Comparison of ENCODE assay signal across 18 cellular contexts in the genomic region with DNA sequence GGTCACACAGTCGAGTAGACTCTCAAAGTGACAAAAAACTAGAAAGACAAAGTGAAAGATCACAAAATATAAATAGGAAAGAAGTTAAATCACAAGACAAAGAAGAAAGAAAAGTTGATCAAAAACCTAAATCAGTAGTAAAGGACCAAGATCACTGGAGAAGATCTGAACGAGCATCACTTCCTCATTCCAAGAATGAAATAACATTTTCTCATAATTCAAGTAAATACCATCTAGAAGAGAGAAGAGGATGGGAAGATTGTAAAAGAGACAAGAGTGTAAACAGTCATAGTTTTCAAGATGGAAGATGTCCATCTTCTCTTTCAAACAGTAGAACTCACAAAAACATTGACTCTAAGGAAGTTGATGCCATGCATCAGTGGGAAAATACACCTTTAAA. TPM values are rescaled to one million over a fixed set of nuclear protein-coding genes. Genes with fewer than 3 reads are reported as not detected.
DNase-seq lines count a peak whose midpoint lies in the region; ATAC-seq lines count a peak whose summit lies in the region.
"Had no signal": no experiment of that assay in that cellular context is flagged by ENCODE, and none has a peak within 500 bp of the region (broad histone marks: within the 10 kb centered on the region; RNA-seq: fewer than 3 reads in every experiment).

No MANE protein-coding gene starts in this region.

- no peak overlapping the region for H3K4me3 Mint-ChIP-seq in CD4-positive, CD25-positive, alpha-beta regulatory T cell
- H3K4me3 Mint-ChIP-seq in T-helper 1 cell treated with Interleukin-12 subunit alpha and Interleukin-12 subunit beta and Interleukin-4 antibody, amounts not matched to agents 30 μg/mL and 1 μg/mL, for 36 hours, result no peak overlapping the region
- H3K4me3 Mint-ChIP-seq: natural killer cell had no signal

- peak overlapping the region in 2 of 3 donors; percentile 2 to 46 for H3K27ac Mint-ChIP-seq in CD4-positive, CD25-positive, alpha-beta regulatory T cell
- H3K27ac Mint-ChIP-seq in T-helper 1 cell treated with Interleukin-12 subunit alpha and Interleukin-12 subunit beta and Interleukin-4 antibody, amounts not matched to agents 30 μg/mL and 1 μg/mL, for 36 hours, result peak overlapping the region; percentile 2
- H3K27ac Mint-ChIP-seq: natural killer cell had no signal

- DNase-seq in CD4-positive, CD25-positive, alpha-beta regulatory T cell, result peak in 1 of 3 donors; percentile 26
- DNase-seq in AG08395 (ENCODE audit: low spot score) (no peak), HuH-7 (ENCODE audit: low spot score) (no peak)
- DNase-seq: activated CD8-positive, alpha-beta memory T cell treated with anti-CD3 and anti-CD28 coated beads for 24 hours; heart right ventricle; natural killer cell; NCI-H1048; NCI-H446; stimulated activated CD4-positive, alpha-beta T cell treated with anti-CD3 and anti-CD28 coated beads, Interleukin-4, amount 100 ng/mL, for 1 hour; stimulated activated naive CD4-positive, alpha-beta T cell treated with Interleukin-2 at 50 U/mL for 16 hours had no signal

- peaks cover 0 to 2% (median 0%) of the 10 kb centered on the region in 7 donors for H3K9me3 Mint-ChIP-seq in CD4-positive, CD25-positive, alpha-beta regulatory T cell
- H3K9me3 Mint-ChIP-seq in T-helper 1 cell treated with Interleukin-12 subunit alpha and Interleukin-12 subunit beta and Interleukin-4 antibody, amounts not matched to agents 30 μg/mL and 1 μg/mL, for 36 hours, result peaks cover 9% of the 10 kb centered on the region
- H3K9me3 Mint-ChIP-seq: natural killer cell had no signal

- H3K4me3 ChIP-seq in CD4-positive, CD25-positive, alpha-beta regulatory T cell (ENCODE audit: low read depth, low read length), result no peak overlapping the region
- H3K4me3 ChIP-seq: heart right ventricle, right atrium auricular region had no signal

- H3K36me3 Mint-ChIP-seq in CD4-positive, CD25-positive, alpha-beta regulatory T cell, result peaks cover 41% of the 10 kb centered on the region
- peaks cover 60% of the 10 kb centered on the region for H3K36me3 Mint-ChIP-seq in T-helper 1 cell treated with Interleukin-12 subunit alpha and Interleukin-12 subunit beta and Interleukin-4 antibody, amounts not matched to agents 30 μg/mL and 1 μg/mL, for 36 hours (ENCODE audit: low read depth)

- H3K27ac ChIP-seq in CD4-positive, CD25-positive, alpha-beta regulatory T cell (ENCODE audit: insufficient read depth, low read length, poor library complexity, severe bottlenecking), result no peak overlapping the region
- H3K27ac ChIP-seq: heart right ventricle, right atrium auricular region had no signal

- peaks cover 10 to 15% (median 12%) of the 10 kb centered on the region in 4 donors for H3K4me1 Mint-ChIP-seq in CD4-positive, CD25-positive, alpha-beta regulatory T cell
- H3K4me1 Mint-ChIP-seq in T-helper 1 cell treated with Interleukin-12 subunit alpha and Interleukin-12 subunit beta and Interleukin-4 antibody, amounts not matched to agents 30 μg/mL and 1 μg/mL, for 36 hours (ENCODE audit: low read depth), result peaks cover 23% of the 10 kb centered on the region
- H3K4me1 Mint-ChIP-seq: natural killer cell had no signal

- no peaks in the 10 kb centered on the region for H3K9me3 ChIP-seq in CD4-positive, CD25-positive, alpha-beta regulatory T cell (ENCODE audit: control insufficient read depth in 2 of 2, low read length in 2 of 2)
- H3K9me3 ChIP-seq: right atrium auricular region had no signal

- H3K4me1 ChIP-seq in CD4-positive, CD25-positive, alpha-beta regulatory T cell (ENCODE audit: control insufficient read depth, insufficient read depth, low read length, poor library complexity, severe bottlenecking), result peaks cover 4% of the 10 kb centered on the region
- H3K4me1 ChIP-seq: heart right ventricle, right atrium auricular region had no signal

- H3K36me3 ChIP-seq in CD4-positive, CD25-positive, alpha-beta regulatory T cell (ENCODE audit: control insufficient read depth, insufficient read depth, low read length), result peaks cover 76% of the 10 kb centered on the region

- H3K27me3 Mint-ChIP-seq in CD4-positive, CD25-positive, alpha-beta regulatory T cell, result no peaks in the 10 kb centered on the region
- H3K27me3 Mint-ChIP-seq in T-helper 1 cell treated with Interleukin-12 subunit alpha and Interleukin-12 subunit beta and Interleukin-4 antibody, amounts not matched to agents 30 μg/mL and 1 μg/mL, for 36 hours (ENCODE audit: low read depth), result no peaks in the 10 kb centered on the region

- no peaks in the 10 kb centered on the region for H3K27me3 ChIP-seq in CD4-positive, CD25-positive, alpha-beta regulatory T cell (ENCODE audit: control insufficient read depth, insufficient read depth, low read length)
- H3K27me3 ChIP-seq: heart right ventricle, right atrium auricular region had no signal

- ATAC-seq in CD4-positive, CD25-positive, alpha-beta regulatory T cell (ENCODE audit: low read depth in 2 of 2), result no peak
- ATAC-seq in GM18870 (IDR thresholded peaks at IDR 0.05; ENCODE audit: unreplicated experiment) (peak; percentile 3), HG02840 (IDR thresholded peaks at IDR 0.05; ENCODE audit: low FRiP score, unreplicated experiment) (peak; percentile 15), GM21825 (IDR thresholded peaks at IDR 0.05; ENCODE audit: unreplicated experiment) (no peak)
- ATAC-seq in activated CD4-positive, CD25-positive, alpha-beta regulatory T cell treated with anti-CD3 and anti-CD28 coated beads, Interleukin-2, amount 50 U/mL, for 24 hours, result no peak
- ATAC-seq: heart right ventricle had no signal

RNA-seq across cellular contexts. Expression of a gene that starts 31.6 kb away (rescaled TPM):
- total RNA-seq in CD4-positive, CD25-positive, alpha-beta regulatory T cell, result not detected
- polyA plus RNA-seq in CD4-positive, CD25-positive, alpha-beta regulatory T cell, result not detected
- total RNA-seq: chondrocyte, heart right ventricle, natural killer cell, right atrium auricular region had no signal
- polyA plus RNA-seq: esophagus, heart right ventricle had no signal

RNA-seq across cellular contexts. Expression of a gene that starts 33.0 kb away (rescaled TPM):
- 30.8 TPM for total RNA-seq in CD4-positive, CD25-positive, alpha-beta regulatory T cell
- polyA plus RNA-seq in CD4-positive, CD25-positive, alpha-beta regulatory T cell, result 10 to 100 TPM; 48.4 to 59.2 (median 52.8) TPM

RNA-seq across cellular contexts. Expression of a gene that starts 43.1 kb away (rescaled TPM):
- 49.2 TPM for total RNA-seq in CD4-positive, CD25-positive, alpha-beta regulatory T cell
- 1 to 10 TPM; 5.7 to 7.1 (median 6.3) TPM for polyA plus RNA-seq in CD4-positive, CD25-positive, alpha-beta regulatory T cell

Comparison
In these comparisons a context has a peak if more than half of its experiments do, and no peak if none do; other contexts are left out.
1. ATAC-seq: peak in GM18870 (single experiment) and HG02840 (single experiment); none in CD4-positive, CD25-positive, alpha-beta regulatory T cell (0 of 2), GM21825 (single experiment) and activated CD4-positive, CD25-positive, alpha-beta regulatory T cell treated with anti-CD3 and anti-CD28 coated beads, Interleukin-2, amount 50 U/mL, for 24 hours (0 of 2).